In the genomic region with DNA sequence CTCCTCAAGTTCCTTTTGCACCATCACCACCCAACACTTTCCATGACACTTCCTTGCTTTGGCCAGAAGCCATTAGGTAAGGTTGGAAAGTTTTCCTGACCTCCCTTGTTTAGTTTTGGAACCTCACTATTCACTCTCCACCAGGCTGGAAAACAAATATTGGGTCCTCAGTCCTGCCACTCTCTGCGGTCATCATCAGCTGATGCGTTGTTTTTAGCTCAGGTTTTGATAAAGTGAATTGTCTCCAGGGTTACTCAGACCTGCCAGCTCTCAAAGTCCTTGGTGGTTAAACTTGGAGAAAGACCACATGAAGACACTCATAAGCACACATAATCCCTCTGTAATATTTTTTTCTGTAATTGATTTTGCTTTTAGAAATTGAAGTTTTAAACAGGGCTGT, we compare ENCODE assay signal across 21 cellular contexts.
"Had no signal": no experiment of that assay in that cellular context is flagged by ENCODE, and none has a peak within 500 bp of the region (broad histone marks: within the 10 kb centered on the region; RNA-seq: fewer than 3 reads in every experiment).

No MANE protein-coding gene starts in this region.

- H3K4me3 Mint-ChIP-seq: immature natural killer cell, mesothelial cell of epicardium, naive B cell had no signal

- H3K27me3 ChIP-seq: dorsolateral prefrontal cortex, esophagus muscularis mucosa, hepatocyte, left lung had no signal

- H3K27ac Mint-ChIP-seq: immature natural killer cell, mesothelial cell of epicardium had no signal

- DNase-seq: dermis blood vessel endothelial cell; dorsolateral prefrontal cortex; effector CD4-positive, alpha-beta T cell; effector memory CD4-positive, alpha-beta T cell; foreskin keratinocyte; hypothalamus; immature natural killer cell; islet precursor cell; kidney; kidney glomerular epithelial cell; left cardiac atrium; left lung; lower lobe of right lung; mesenchymal stem cell; mucosa of descending colon; naive B cell had no signal

- ATAC-seq: foreskin keratinocyte, gastroesophageal sphincter, left lung, lower lobe of right lung, mucosa of descending colon had no signal

- H3K79me2 ChIP-seq: hepatocyte had no signal

- H3K4me1 ChIP-seq: esophagus muscularis mucosa, foreskin keratinocyte, gastroesophageal sphincter, left lung, lower lobe of right lung had no signal

- H3K36me3 Mint-ChIP-seq: naive B cell had no signal

- H3K9me3 Mint-ChIP-seq: immature natural killer cell, mesothelial cell of epicardium, naive B cell had no signal

- H3K27ac ChIP-seq: coronary artery, dorsolateral prefrontal cortex, esophagus muscularis mucosa, foreskin keratinocyte, gastroesophageal sphincter, hepatocyte, left lung, lower lobe of right lung had no signal

- H2AFZ ChIP-seq: hepatocyte had no signal

- H3K4me3 ChIP-seq: coronary artery, dorsolateral prefrontal cortex, esophagus muscularis mucosa, gastroesophageal sphincter, hepatocyte, left lung, lower lobe of right lung, mucosa of descending colon had no signal

- H3K4me1 Mint-ChIP-seq: immature natural killer cell, naive B cell had no signal

- H3K4me2 ChIP-seq: hepatocyte had no signal

- H3K9me3 ChIP-seq: esophagus muscularis mucosa, gastroesophageal sphincter, left lung, lower lobe of right lung, mucosa of descending colon had no signal
